ENCODE assay signal across 22 cellular contexts in the genomic region with DNA sequence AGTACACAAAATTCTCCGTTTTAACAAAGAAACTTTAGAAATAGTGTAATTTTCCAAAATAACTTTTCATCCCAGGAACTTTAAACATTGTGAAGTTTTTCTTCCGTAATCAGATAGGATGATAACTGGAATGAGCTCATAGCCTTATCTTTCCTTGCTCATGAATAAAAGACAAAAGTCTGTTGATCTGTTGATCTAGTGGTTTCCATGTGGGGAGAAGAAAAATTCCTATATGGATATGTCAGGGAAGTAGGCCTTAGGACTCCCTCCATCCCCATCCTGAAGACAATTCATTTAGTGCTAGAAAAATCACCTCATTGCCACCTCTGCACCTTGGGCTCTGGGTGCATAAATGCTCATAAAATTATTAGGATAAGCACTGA.
DNase-seq lines count a peak whose midpoint lies in the region; ATAC-seq and TF ChIP-seq lines count a peak whose summit lies in the region.
"Had no signal": no experiment of that assay in that cellular context is flagged by ENCODE, and none has a peak within 500 bp of the region (broad histone marks: within the 10 kb centered on the region; RNA-seq: fewer than 3 reads in every experiment).

No MANE protein-coding gene starts in this region.

- no peaks in the 10 kb centered on the region for H3K36me3 ChIP-seq in mesodermal cell (ENCODE audit: control insufficient read depth, insufficient read depth, low read length)
- H3K36me3 ChIP-seq: esophagus muscularis mucosa, gastroesophageal sphincter had no signal

- no peaks in the 10 kb centered on the region for H3K9me3 ChIP-seq in mesodermal cell (ENCODE audit: control insufficient read depth, low read length)
- H3K9me3 ChIP-seq: body of pancreas, esophagus muscularis mucosa, gastroesophageal sphincter, SK-N-SH, testis had no signal

- ATAC-seq in HG03460 (IDR thresholded peaks at IDR 0.05; ENCODE audit: unreplicated experiment) = no peak
- ATAC-seq: activated T-helper 17 cell treated with anti-CD3 and anti-CD28 coated beads, Interleukin-2, amount 50 U/mL, for 72 hours; body of pancreas; effector memory CD8-positive, alpha-beta T cell; gastroesophageal sphincter; left ventricle myocardium superior had no signal

- H3K4me1 ChIP-seq in mesodermal cell (ENCODE audit: control insufficient read depth, insufficient read depth, low read length, poor library complexity, severe bottlenecking) = peaks cover 16% of the 10 kb centered on the region
- H3K4me1 ChIP-seq: esophagus muscularis mucosa, gastroesophageal sphincter, testis had no signal

- H3K27ac ChIP-seq in mesodermal cell (ENCODE audit: low read depth, low read length, severe bottlenecking) = peak overlapping the region; percentile 52
- H3K27ac ChIP-seq: body of pancreas, esophagus muscularis mucosa, gastroesophageal sphincter, testis had no signal

- TF ChIP-seq CTCF in fibroblast of villous mesenchyme (IDR thresholded peaks at IDR 0.05; ENCODE audit: insufficient read depth, low read depth, low read length) = no peak

- no peak overlapping the region for H3K4me3 ChIP-seq in fibroblast of villous mesenchyme (ENCODE audit: low read depth, low read length)
- H3K4me3 ChIP-seq in mesodermal cell (ENCODE audit: extremely low read depth, insufficient read depth, low read length, poor library complexity, severe bottlenecking) = no peak overlapping the region
- H3K4me3 ChIP-seq: body of pancreas, esophagus muscularis mucosa, gastroesophageal sphincter, testis had no signal

- DNase-seq in EH (ENCODE audit: low read depth) = peak; percentile 47
- DNase-seq in NCI-H226 = peak; percentile 90
- DNase-seq in fibroblast of villous mesenchyme (ENCODE audit: low read depth) = peak; percentile 66
- DNase-seq in NCI-H1092 (lab: John Stamatoyannopoulos, UW) = no peak
- no peak for DNase-seq in GOT3 (lab: John Stamatoyannopoulos, UW)
- DNase-seq in anterior cingulate cortex (lab: John Stamatoyannopoulos, UW) = no peak
- DNase-seq: body of pancreas; effector memory CD8-positive, alpha-beta T cell; KBM-7; left ventricle myocardium superior; NCI-H2171 treated with DMSO at 0.1 percent for 48 hours; NCI-H526; RPMI8226; SK-N-SH; small intestine; stimulated activated naive CD4-positive, alpha-beta T cell; testis had no signal

- no CpG with 5 or more reads among the region's 2 CpGs for whole genome bisulfite sequencing in mesodermal cell (ENCODE audit: insufficient coverage in 2 of 2), 2 experiments

Comparison
In these comparisons a context has a peak if more than half of its experiments do, and no peak if none do; other contexts are left out.
1. DNase-seq: peak in EH (single experiment), NCI-H226 (single experiment) and fibroblast of villous mesenchyme (single experiment); none in NCI-H1092 (single experiment), GOT3 (single experiment) and anterior cingulate cortex (0 of 58).